ENCODE assay signal across 10 cellular contexts in genomic region chr10:29301359-29301910, GRCh38. TPM values are rescaled to one million over a fixed set of nuclear protein-coding genes. Genes with fewer than 3 reads are reported as not detected.
"Had no signal": no experiment of that assay in that cellular context is flagged by ENCODE, and none has a peak within 500 bp of the region (broad histone marks: within the 10 kb centered on the region; RNA-seq: fewer than 3 reads in every experiment).

No MANE protein-coding gene starts in this region.

- H3K4me3 ChIP-seq: GM23338 had no signal

- ATAC-seq: GM23338, HepG2 had no signal

- H3K27ac Mint-ChIP-seq: GM23338, H9, HFFc6, IgD-negative memory B cell had no signal

- H3K36me3 Mint-ChIP-seq: IgD-negative memory B cell had no signal

- H3K27ac ChIP-seq: HL-60 had no signal

- DNase-seq: H9, HCEC 1CT, HFFc6, KG1 had no signal

- H3K4me3 Mint-ChIP-seq: GM23338, H9, HFFc6 had no signal

- H2AFZ ChIP-seq: GM23338 had no signal

- H3K4me2 ChIP-seq: GM23338 had no signal

RNA-seq across cellular contexts. Expression of gene LYZL1, which starts 12.6 kb away (rescaled TPM):
- total RNA-seq: GM23338, H1, H9, HepG2, HFFc6, HT1080 had no signal
- polyA plus RNA-seq: GM23338, H1, HepG2, IgD-negative memory B cell had no signal
